In the genomic region with DNA sequence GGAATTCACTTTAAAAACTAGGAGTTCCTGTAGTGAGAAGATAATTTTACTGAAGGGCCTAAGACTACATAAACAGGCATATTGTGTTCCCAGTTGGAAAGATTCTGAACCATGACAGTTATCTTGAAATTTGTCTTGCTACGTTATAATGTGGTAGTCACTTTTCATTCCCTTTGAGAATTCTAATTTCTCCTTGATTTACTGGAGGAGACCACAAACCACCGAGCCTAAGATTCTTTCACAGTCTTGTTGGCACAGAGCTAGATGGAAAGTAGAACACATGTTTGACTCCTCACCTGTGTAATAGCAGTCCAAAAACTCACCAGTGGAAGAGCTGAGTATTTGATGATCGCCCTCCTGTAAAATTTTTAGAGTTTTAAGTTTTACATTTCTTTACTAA, we compare ENCODE assay signal across 16 cellular contexts. TPM values are rescaled to one million over a fixed set of nuclear protein-coding genes. Genes with fewer than 3 reads are reported as not detected.
DNase-seq lines count a peak whose midpoint lies in the region; ATAC-seq and TF ChIP-seq lines count a peak whose summit lies in the region.
"Had no signal": no experiment of that assay in that cellular context is flagged by ENCODE, and none has a peak within 500 bp of the region (broad histone marks: within the 10 kb centered on the region; RNA-seq: fewer than 3 reads in every experiment).

No MANE protein-coding gene starts in this region.

- peak overlapping the region; percentile 57 for H3K27ac Mint-ChIP-seq in T-helper 17 cell
- H3K27ac Mint-ChIP-seq: B cell; CD4-positive, alpha-beta T cell; CD8-positive, alpha-beta T cell had no signal

- no peak for ATAC-seq in T-helper 17 cell
- no peak for ATAC-seq in GM19035 (IDR thresholded peaks at IDR 0.05; ENCODE audit: unreplicated experiment)
- no peak for ATAC-seq in HG03460 (IDR thresholded peaks at IDR 0.05; ENCODE audit: unreplicated experiment)
- ATAC-seq: CD8-positive, alpha-beta T cell; GM12878 had no signal

- H3K36me3 Mint-ChIP-seq in T-helper 17 cell (ENCODE audit: low read depth), result no peaks in the 10 kb centered on the region

- TF ChIP-seq CTCF in astrocyte of the cerebellum (IDR thresholded peaks at IDR 0.05; ENCODE audit: low read depth, low read length, missing control alignments), result no peak

- no peak overlapping the region for H3K4me3 ChIP-seq in astrocyte of the cerebellum (ENCODE audit: low read depth, low read length)
- H3K4me3 ChIP-seq: BLaER1 treated with 17β-estradiol and CSF1 and Interleukin-3, amounts not matched to agents 10 nM and 100 nM; GM12878 had no signal

- H3K27me3 Mint-ChIP-seq in T-helper 17 cell, result no peaks in the 10 kb centered on the region
- H3K27me3 Mint-ChIP-seq: B cell; CD4-positive, alpha-beta T cell had no signal

- H3K9me3 ChIP-seq in T-helper 17 cell (ENCODE audit: control insufficient read depth, low read length, poor library complexity, severe bottlenecking), result no peaks in the 10 kb centered on the region
- H3K9me3 ChIP-seq: Caco-2 had no signal

- no peak for DNase-seq in T-helper 17 cell
- DNase-seq in astrocyte of the cerebellum (ENCODE audit: low read depth), result peak; percentile 9
- DNase-seq in renal cortical epithelial cell (ENCODE audit: low read depth), result peak; percentile 8
- no peak for DNase-seq in GF-D8 (lab: John Stamatoyannopoulos, UW)
- DNase-seq: 8988T; AML-193; Caco-2; Calu3; CD4-positive, alpha-beta T cell; CD8-positive, alpha-beta T cell; DMS79 treated with DMSO at 0.1 percent for 48 hours had no signal

- peaks cover 11% of the 10 kb centered on the region for H3K4me1 Mint-ChIP-seq in T-helper 17 cell

- in situ Hi-C loops in astrocyte of the cerebellum (cut with HindIII; ENCODE audit: low sequenced_read_pairs), result no loop called here

- H3K4me3 Mint-ChIP-seq in T-helper 17 cell, result no peak overlapping the region
- H3K4me3 Mint-ChIP-seq: B cell; CD4-positive, alpha-beta T cell; CD8-positive, alpha-beta T cell had no signal

RNA-seq across cellular contexts. Expression of a gene that starts 4.9 kb away (rescaled TPM):
- total RNA-seq in T-helper 17 cell, result 10 to 100 TPM; 14.6 to 16.0 TPM
- 53.7 and 67.9 TPM in 2 replicates for total RNA-seq in renal cortical epithelial cell

RNA-seq across cellular contexts. Expression of a gene that starts 5.2 kb away (rescaled TPM):
- total RNA-seq in T-helper 17 cell (1 to 10 TPM; 1.3 to 1.4 TPM), renal cortical epithelial cell (3.5 and 4.3 TPM in 2 replicates)

Comparison
In these comparisons a context has a peak if more than half of its experiments do, and no peak if none do; other contexts are left out.
1. DNase-seq: peak in astrocyte of the cerebellum (single experiment) and renal cortical epithelial cell (single experiment); none in T-helper 17 cell (0 of 3) and GF-D8 (single experiment).